Comparison of ENCODE assay signal across 8 cellular contexts in genomic region chr1:42335050-42335808, GRCh38. TPM values are rescaled to one million over a fixed set of nuclear protein-coding genes. Genes with fewer than 3 reads are reported as not detected.
DNase-seq lines count a peak whose midpoint lies in the region; ATAC-seq and TF ChIP-seq lines count a peak whose summit lies in the region.

TSS of gene FOXJ3 (minus strand) at chr1:42335235. CDS start at chr1:42311093, 24,142 bp downstream.

- peaks cover 2 to 11% of the 10 kb centered on the region in 2 donors for H3K4me1 ChIP-seq in lung (ENCODE audit: control insufficient read depth in 2 of 2, insufficient read depth in 2 of 2, low read length in 2 of 2)

- peak within 1 kb of the TSS; percentile 87 for H3K27ac Mint-ChIP-seq in activated CD8-positive, alpha-beta T cell treated with anti-CD3 and anti-CD28 coated beads, Interleukin-2, amount 10 ng/mL, durations not matched to agents 7 days and 5 days

- DNase-seq in CD1c-positive myeloid dendritic cell (ENCODE audit: extremely low spot score) (peak; percentile 95), HK-2 (ENCODE audit: unreplicated experiment) (peak; percentile 91), NCI-H82 treated with DMSO at 0.1 percent for 48 hours (lab: John Stamatoyannopoulos, UW; ENCODE audit: unreplicated experiment) (peak; percentile 81), lung (ENCODE audit: low spot score) (peak; percentile 92)
- DNase-seq in activated CD8-positive, alpha-beta T cell treated with anti-CD3 and anti-CD28 coated beads, Interleukin-2, amount 10 ng/mL, durations not matched to agents 7 days and 5 days, result peak; percentile 93
- peak; percentile 89 for DNase-seq in effector CD4-positive, alpha-beta T cell
- DNase-seq in stimulated activated CD4-positive, alpha-beta T cell treated with anti-CD3 and anti-CD28 coated beads, TNF-alpha, amount 100 ng/mL, for 24 hours (ENCODE audit: low read depth in 3 of 3), result peak; percentile 84 to 92 (median 87)

- ATAC-seq in GM19438 (IDR thresholded peaks at IDR 0.05; ENCODE audit: low read depth, unreplicated experiment) (peak; percentile 63), lung (ENCODE audit: insufficient read depth, low FRiP score) (peak; percentile 95)
- ATAC-seq in activated CD8-positive, alpha-beta T cell treated with anti-CD3 and anti-CD28 coated beads, Interleukin-2, amount 10 ng/mL, durations not matched to agents 7 days and 5 days, result peak; percentile 92

- peak within 1 kb of the TSS; percentile 93 for H3K4me3 Mint-ChIP-seq in activated CD8-positive, alpha-beta T cell treated with anti-CD3 and anti-CD28 coated beads, Interleukin-2, amount 10 ng/mL, durations not matched to agents 7 days and 5 days

- H3K27me3 Mint-ChIP-seq in activated CD8-positive, alpha-beta T cell treated with anti-CD3 and anti-CD28 coated beads, Interleukin-2, amount 10 ng/mL, durations not matched to agents 7 days and 5 days (ENCODE audit: low read depth), result no peaks in the 10 kb centered on the region

- POLR2A ChIA-PET in activated CD8-positive, alpha-beta T cell treated with anti-CD3 and anti-CD28 coated beads, Interleukin-2, amount 10 ng/mL, durations not matched to agents 7 days and 5 days (lab: Charles Lee), result interaction anchor here (1.2 kb wide), 2 partner anchors 14 to 432 kb away, joined by 5 to 6 read pairs; partner anchors contain the start of genes C1orf50 and P3H1

- peak within 1 kb of the TSS; percentile 96 to 97 for H3K27ac ChIP-seq in lung (ENCODE audit: low read depth in 1 of 2, low read length in 1 of 2)

- H3K9me3 Mint-ChIP-seq in activated CD8-positive, alpha-beta T cell treated with anti-CD3 and anti-CD28 coated beads, Interleukin-2, amount 10 ng/mL, durations not matched to agents 7 days and 5 days (ENCODE audit: insufficient read depth), result no peaks in the 10 kb centered on the region

- no peaks in the 10 kb centered on the region for H3K27me3 ChIP-seq in lung (ENCODE audit: control insufficient read depth, insufficient read depth)

- H3K4me1 Mint-ChIP-seq in activated CD8-positive, alpha-beta T cell treated with anti-CD3 and anti-CD28 coated beads, Interleukin-2, amount 10 ng/mL, durations not matched to agents 7 days and 5 days (ENCODE audit: low read depth), result peaks cover 38% of the 10 kb centered on the region

- peaks cover 0 to 1% of the 10 kb centered on the region in 2 donors for H3K9me3 ChIP-seq in lung (ENCODE audit: control insufficient read depth in 2 of 2, insufficient read depth in 1 of 2, low read length in 1 of 2)

- no peaks in the 10 kb centered on the region for H3K36me3 ChIP-seq in lung (ENCODE audit: control insufficient read depth in 2 of 2, insufficient read depth in 2 of 2, low read length in 2 of 2)

- CTCF ChIA-PET in activated CD8-positive, alpha-beta T cell treated with anti-CD3 and anti-CD28 coated beads, Interleukin-2, amount 10 ng/mL, durations not matched to agents 7 days and 5 days (lab: Charles Lee), result interaction anchor here (1.9 to 2.0 kb wide), 2 partner anchors 18 to 20 kb away, joined by 7 to 9 read pairs; no protein-coding TSS in a partner anchor

- H3K36me3 Mint-ChIP-seq in activated CD8-positive, alpha-beta T cell treated with anti-CD3 and anti-CD28 coated beads, Interleukin-2, amount 10 ng/mL, durations not matched to agents 7 days and 5 days (ENCODE audit: low read depth), result peaks cover 9% of the 10 kb centered on the region

- WGBS in lung, 2 donors, result 0% methylated on average over 35 to 79 of the region's 79 CpGs

- H3K4me3 ChIP-seq in lung, result peak within 1 kb of the TSS; percentile 91

- TF ChIP-seq CTCF in lung (IDR thresholded peaks at IDR 0.05; ENCODE audit: control extremely low read depth, extremely low read depth), result no peak

RNA-seq across cellular contexts. Expression of gene FOXJ3, which starts in this region (rescaled TPM):
- 10 to 100 TPM; 41.5 to 44.5 TPM for total RNA-seq in activated CD8-positive, alpha-beta T cell treated with anti-CD3 and anti-CD28 coated beads, Interleukin-2, amount 10 ng/mL, durations not matched to agents 7 days and 5 days
- total RNA-seq in lung, result 100 to 1,000 TPM in 1 of 2 donors, 10 to 100 TPM in 1; 39.6 to 106 TPM
- 10 to 100 TPM; 11.9 to 13.5 TPM for polyA plus RNA-seq in lung

Comparison
In these comparisons a context has a peak if more than half of its experiments do, and no peak if none do; other contexts are left out.
1. Peak in every context shown above with its lines: DNase-seq, ATAC-seq, H3K4me3 ChIP-seq and H3K27ac ChIP-seq.